Comparison of ENCODE assay signal across 14 cellular contexts in genomic region chr1:25768999-25769398, GRCh38.
"Had no signal": no experiment of that assay in that cellular context is flagged by ENCODE, and none has a peak within 500 bp of the region (broad histone marks: within the 10 kb centered on the region; RNA-seq: fewer than 3 reads in every experiment).

No MANE protein-coding gene starts in this region.

- H3K9me3 Mint-ChIP-seq: activated naive CD4-positive, alpha-beta T cell treated with anti-CD3 and anti-CD28 coated beads, Interleukin-2, amount 50 U/mL, for 72 hours; activated T-helper 2 cell treated with anti-CD3 and anti-CD28 coated beads, Interferon-gamma antibody, Interleukin-2, Interleukin-4, amounts not matched to agents 10 μg/mL and 5 μg/mL and 100 μg/mL, durations not matched to agents 14 hours and 24 hours and 36 hours; mesothelial cell of epicardium; stimulated activated memory B cell treated with anti-CD40 and anti-IgM and Interleukin-4, amounts not matched to agents 10 μg/mL and 1 μg/mL and 100 μg/mL, for 72 hours; type B pancreatic cell had no signal

- ATAC-seq: activated CD8-positive, alpha-beta T cell treated with anti-CD3 and anti-CD28 coated beads, Interleukin-2, amount 10 ng/mL, durations not matched to agents 7 days and 5 days; activated naive CD4-positive, alpha-beta T cell treated with anti-CD3 and anti-CD28 coated beads, Interleukin-2, amount 50 U/mL, for 72 hours; stimulated activated memory B cell treated with anti-CD40 and anti-IgM and Interleukin-4, amounts not matched to agents 10 μg/mL and 1 μg/mL and 100 μg/mL, for 72 hours had no signal

- H3K36me3 Mint-ChIP-seq: mesothelial cell of epicardium; stimulated activated memory B cell treated with anti-CD40 and anti-IgM and Interleukin-4, amounts not matched to agents 10 μg/mL and 1 μg/mL and 100 μg/mL, for 72 hours; type B pancreatic cell had no signal

- H3K27me3 ChIP-seq: dorsolateral prefrontal cortex, esophagus muscularis mucosa had no signal

- DNase-seq: activated CD4-positive, alpha-beta T cell treated with anti-CD3 and anti-CD28 coated beads for 4 hours; activated CD8-positive, alpha-beta memory T cell treated with anti-CD3 and anti-CD28 coated beads, Interleukin-2, amount 50 U/mL, for 48 hours; activated CD8-positive, alpha-beta T cell treated with anti-CD3 and anti-CD28 coated beads, Interleukin-2, amount 10 ng/mL, durations not matched to agents 7 days and 5 days; dorsolateral prefrontal cortex; nucleus accumbens; right cardiac atrium; T1000 had no signal

- H3K27ac Mint-ChIP-seq: activated CD8-positive, alpha-beta T cell treated with anti-CD3 and anti-CD28 coated beads, Interleukin-2, amount 10 ng/mL, durations not matched to agents 7 days and 5 days; activated T-helper 2 cell treated with anti-CD3 and anti-CD28 coated beads, Interferon-gamma antibody, Interleukin-2, Interleukin-4, amounts not matched to agents 10 μg/mL and 5 μg/mL and 100 μg/mL, durations not matched to agents 14 hours and 24 hours and 36 hours; mesothelial cell of epicardium; stimulated activated memory B cell treated with anti-CD40 and anti-IgM and Interleukin-4, amounts not matched to agents 10 μg/mL and 1 μg/mL and 100 μg/mL, for 72 hours; type B pancreatic cell had no signal

- H3K4me3 Mint-ChIP-seq: activated CD8-positive, alpha-beta T cell treated with anti-CD3 and anti-CD28 coated beads, Interleukin-2, amount 10 ng/mL, durations not matched to agents 7 days and 5 days; mesothelial cell of epicardium; stimulated activated memory B cell treated with anti-CD40 and anti-IgM and Interleukin-4, amounts not matched to agents 10 μg/mL and 1 μg/mL and 100 μg/mL, for 72 hours; type B pancreatic cell had no signal

- H3K27me3 Mint-ChIP-seq: type B pancreatic cell had no signal

- H3K9me3 ChIP-seq: esophagus muscularis mucosa had no signal

- H3K4me3 ChIP-seq: dorsolateral prefrontal cortex, esophagus muscularis mucosa, smooth muscle cell had no signal

- H3K27ac ChIP-seq: esophagus muscularis mucosa had no signal
